In genomic region chr1:232238009-232238408, GRCh38 we compare ENCODE assay signal across 23 cellular contexts.
"Had no signal": no experiment of that assay in that cellular context is flagged by ENCODE, and none has a peak within 500 bp of the region (broad histone marks: within the 10 kb centered on the region; RNA-seq: fewer than 3 reads in every experiment).

No MANE protein-coding gene starts in this region.

- DNase-seq: activated CD4-positive, alpha-beta T cell treated with anti-CD3 and anti-CD28 coated beads for 48 hours; activated CD4-positive, alpha-beta T cell treated with anti-CD3 and anti-CD28 coated beads, Interleukin-2, amount 50 U/mL, for 4 hours; activated CD4-positive, CD25-positive, alpha-beta regulatory T cell treated with anti-CD3 and anti-CD28 coated beads, Interleukin-2, amount 50 U/mL, for 72 hours; activated CD8-positive, alpha-beta memory T cell treated with anti-CD3 and anti-CD28 coated beads, Interleukin-2, amount 10 ng/mL, durations not matched to agents 7 days and 5 days; activated effector memory CD4-positive, alpha-beta T cell treated with Interleukin-2 at 50 U/mL for 16 hours; activated naive CD4-positive, alpha-beta T cell; activated T-cell treated with anti-CD3 and anti-CD28 coated beads, Interleukin-2, amount 50 U/mL, for 24 hours; aorta; caudate nucleus; colonic mucosa; Karpas-422; NCI-H1417; NCI-H2029 treated with DMSO at 0.1 percent for 48 hours; NCI-H2227 treated with DMSO at 0.1 percent for 48 hours; NCI-H748 treated with DMSO at 0.1 percent for 48 hours; OCI-M1; RPMI8226; T-cell had no signal

- ATAC-seq: activated CD8-positive, alpha-beta memory T cell treated with anti-CD3 and anti-CD28 coated beads, Interleukin-2, amount 10 ng/mL, durations not matched to agents 7 days and 5 days; Panc1; Right ventricle myocardium inferior; T-cell; WTC11 had no signal

- H3K4me3 Mint-ChIP-seq: activated CD8-positive, alpha-beta memory T cell treated with anti-CD3 and anti-CD28 coated beads, Interleukin-2, amount 10 ng/mL, durations not matched to agents 7 days and 5 days; activated naive CD4-positive, alpha-beta T cell treated with anti-CD3 and anti-CD28 coated beads, Interleukin-2, amount 50 U/mL, for 24 hours; activated T-cell treated with anti-CD3 and anti-CD28 coated beads, Interleukin-2, amount 50 U/mL, for 24 hours; activated T-helper 1 cell treated with anti-CD3 and anti-CD28 coated beads, Interleukin-12 subunit alpha, Interleukin-12 subunit beta, Interleukin-2, Interleukin-4 antibody, amounts not matched to agents 30 ng/mL and 10 ng/mL and 1 ng/mL, durations not matched to agents 14 hours and 24 hours and 36 hours; T-cell; WTC11 had no signal

- H3K9me3 Mint-ChIP-seq: activated naive CD4-positive, alpha-beta T cell treated with anti-CD3 and anti-CD28 coated beads, Interleukin-2, amount 50 U/mL, for 24 hours; activated T-helper 1 cell treated with anti-CD3 and anti-CD28 coated beads, Interleukin-12 subunit alpha, Interleukin-12 subunit beta, Interleukin-2, Interleukin-4 antibody, amounts not matched to agents 30 ng/mL and 10 ng/mL and 1 ng/mL, durations not matched to agents 14 hours and 24 hours and 36 hours had no signal

- H3K4me1 Mint-ChIP-seq: activated CD8-positive, alpha-beta memory T cell treated with anti-CD3 and anti-CD28 coated beads, Interleukin-2, amount 10 ng/mL, durations not matched to agents 7 days and 5 days; activated naive CD4-positive, alpha-beta T cell treated with anti-CD3 and anti-CD28 coated beads, Interleukin-2, amount 50 U/mL, for 24 hours; T-cell had no signal

- H3K36me3 Mint-ChIP-seq: activated CD8-positive, alpha-beta memory T cell treated with anti-CD3 and anti-CD28 coated beads, Interleukin-2, amount 10 ng/mL, durations not matched to agents 7 days and 5 days; activated naive CD4-positive, alpha-beta T cell treated with anti-CD3 and anti-CD28 coated beads, Interleukin-2, amount 50 U/mL, for 24 hours; T-cell had no signal

- H3K27ac Mint-ChIP-seq: activated CD8-positive, alpha-beta memory T cell treated with anti-CD3 and anti-CD28 coated beads, Interleukin-2, amount 10 ng/mL, durations not matched to agents 7 days and 5 days; activated naive CD4-positive, alpha-beta T cell treated with anti-CD3 and anti-CD28 coated beads, Interleukin-2, amount 50 U/mL, for 24 hours; activated T-cell treated with anti-CD3 and anti-CD28 coated beads, Interleukin-2, amount 50 U/mL, for 24 hours; activated T-helper 1 cell treated with anti-CD3 and anti-CD28 coated beads, Interleukin-12 subunit alpha, Interleukin-12 subunit beta, Interleukin-2, Interleukin-4 antibody, amounts not matched to agents 30 ng/mL and 10 ng/mL and 1 ng/mL, durations not matched to agents 14 hours and 24 hours and 36 hours; T-cell; WTC11 had no signal
